Comparison of ENCODE assay signal across 1 cellular context in the genomic region with DNA sequence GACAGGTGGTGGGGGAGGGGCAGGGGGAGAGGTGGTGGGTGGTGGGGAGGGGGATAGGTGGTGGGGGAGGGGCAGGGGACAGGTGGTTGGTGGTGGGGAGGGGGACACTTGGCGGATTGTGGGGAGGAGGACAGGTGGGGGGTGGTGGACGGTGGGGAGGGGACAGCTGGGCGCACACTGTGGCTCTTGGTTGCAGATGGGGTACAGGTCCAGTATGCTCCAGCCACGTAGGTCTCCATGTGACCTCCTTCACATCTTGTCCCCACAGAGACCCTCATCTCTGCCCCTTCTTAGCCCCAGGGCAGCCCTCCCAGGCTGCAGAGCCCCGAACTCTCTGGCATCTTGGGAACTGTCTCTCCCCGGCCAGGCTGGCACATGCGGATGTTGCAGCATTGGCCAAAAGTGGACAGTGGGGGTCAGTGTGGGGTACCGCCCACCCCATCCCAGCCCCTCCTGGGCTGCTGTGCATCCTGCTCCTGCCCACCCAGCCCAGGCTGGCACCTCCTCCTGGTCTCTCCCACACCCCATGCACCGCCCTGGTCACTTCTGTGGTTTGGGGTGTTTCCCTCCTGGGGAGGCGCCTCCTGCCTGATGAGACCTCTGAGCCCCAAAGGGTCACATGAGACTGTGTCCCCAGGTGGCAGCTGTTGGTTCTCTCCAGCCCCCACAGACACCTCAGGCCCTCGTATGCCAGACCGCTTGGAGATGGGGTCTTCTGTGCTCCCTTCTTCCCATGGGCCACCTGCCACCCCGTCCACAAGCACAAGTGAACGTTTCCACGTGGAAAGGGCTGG.
TF ChIP-seq lines count a peak whose summit lies in the region.

No MANE protein-coding gene starts in this region.

TF ChIP-seq in H1, 55 proteins besides CTCF, POLR2A, EP300 and RAD21 (continued from another document):
- no peak for TF ChIP-seq TAF7 (optimal IDR thresholded peaks at IDR 0.05; ENCODE audit: borderline replicate concordance, low read depth, low read length)
- TF ChIP-seq BRCA1 (IDR thresholded peaks at IDR 0.05; ENCODE audit: low read depth, low read length) = no peak
- TF ChIP-seq FOSL1 (IDR thresholded peaks at IDR 0.05; ENCODE audit: insufficient read depth, low read depth, low read length) = no peak
- no peak for TF ChIP-seq SIX5 (IDR thresholded peaks at IDR 0.05; ENCODE audit: low read depth, low read length)
- no peak for TF ChIP-seq TAF1 (IDR thresholded peaks at IDR 0.05; ENCODE audit: low read depth, low read length)
- TF ChIP-seq MAFK (IDR thresholded peaks at IDR 0.05; ENCODE audit: low read depth, low read length) = no peak
